1 cellular context compared by ENCODE assay signal in genomic region chr4:677431-678293, GRCh38.
TF ChIP-seq lines count a peak whose summit lies in the region.

No MANE protein-coding gene starts in this region.

TF ChIP-seq in HEK293, 187 proteins besides CTCF, POLR2A, EP300 and RAD21 (continued from another document):
- no peak for TF ChIP-seq TSHZ1 (tag by site-specific recombination; IDR thresholded peaks at IDR 0.05; ENCODE audit: borderline replicate concordance)
- no peak for TF ChIP-seq ZNF785 (tag by site-specific recombination; IDR thresholded peaks at IDR 0.05)
- TF ChIP-seq SALL2 (tag by site-specific recombination; IDR thresholded peaks at IDR 0.05; ENCODE audit: borderline replicate concordance): no peak
- TF ChIP-seq ZNF600 (tag by site-specific recombination; IDR thresholded peaks at IDR 0.05): peak; percentile 70
- TF ChIP-seq SCRT2 (tag by site-specific recombination; IDR thresholded peaks at IDR 0.05): no peak
- TF ChIP-seq ZIC2 (tag by site-specific recombination; IDR thresholded peaks at IDR 0.05): peak; percentile 41; the same call in 1 of the 2 replicates
- TF ChIP-seq ZBTB26 (tag by site-specific recombination; optimal IDR thresholded peaks at IDR 0.05): no peak
- peak; percentile 96 for TF ChIP-seq ZFHX2 (tag by site-specific recombination; conservative IDR thresholded peaks at IDR 0.05)
- TF ChIP-seq ZNF529 (tag by site-specific recombination; IDR thresholded peaks at IDR 0.05; ENCODE audit: insufficient replicate concordance): no peak
- TF ChIP-seq EGR2 (tag by site-specific recombination; IDR thresholded peaks at IDR 0.05; ENCODE audit: low read depth): peak; percentile 85
- no peak for TF ChIP-seq ZNF335 (tag by site-specific recombination; conservative IDR thresholded peaks at IDR 0.05)
- TF ChIP-seq ZNF701 (tag by site-specific recombination; IDR thresholded peaks at IDR 0.05): no peak
- no peak for TF ChIP-seq PRDM6 (tag by site-specific recombination; IDR thresholded peaks at IDR 0.05)
- TF ChIP-seq ZNF692 (tag by site-specific recombination; IDR thresholded peaks at IDR 0.05): no peak
- no peak for TF ChIP-seq ZNF596 (tag by site-specific recombination; IDR thresholded peaks at IDR 0.05)
- no peak for TF ChIP-seq ZBTB8A (tag by site-specific recombination; IDR thresholded peaks at IDR 0.05)
- peak; percentile 74 for TF ChIP-seq GLIS1 (tag by site-specific recombination; IDR thresholded peaks at IDR 0.05)
- no peak for TF ChIP-seq ZNF645 (tag by site-specific recombination; IDR thresholded peaks at IDR 0.05)
- no peak for TF ChIP-seq ZNF132 (tag by site-specific recombination; IDR thresholded peaks at IDR 0.05; ENCODE audit: borderline replicate concordance)
- no peak for TF ChIP-seq IKZF3 (tag by site-specific recombination; IDR thresholded peaks at IDR 0.05)
- no peak for TF ChIP-seq YY2 (tag by site-specific recombination; IDR thresholded peaks at IDR 0.05)
- TF ChIP-seq ZNF777 (tag by site-specific recombination; IDR thresholded peaks at IDR 0.05; ENCODE audit: borderline replicate concordance): no peak
- TF ChIP-seq ZNF560 (tag by site-specific recombination; IDR thresholded peaks at IDR 0.05; ENCODE audit: borderline replicate concordance): no peak
- peak; percentile 26; the same call in 1 of the 2 replicates for TF ChIP-seq KLF9 (tag by site-specific recombination; IDR thresholded peaks at IDR 0.05; ENCODE audit: low read depth)
- TF ChIP-seq ZNF747 (tag by site-specific recombination; IDR thresholded peaks at IDR 0.05): no peak
- no peak for TF ChIP-seq GLI2 (tag by site-specific recombination; IDR thresholded peaks at IDR 0.05; ENCODE audit: borderline replicate concordance, low read depth)
- no peak for TF ChIP-seq ZBTB10 (tag by site-specific recombination; IDR thresholded peaks at IDR 0.05)
- TF ChIP-seq ZNF239 (tag by site-specific recombination; IDR thresholded peaks at IDR 0.05): no peak
- TF ChIP-seq ZNF488 (tag by site-specific recombination; IDR thresholded peaks at IDR 0.05): no peak
- no peak for TF ChIP-seq ZNF433 (tag by site-specific recombination; IDR thresholded peaks at IDR 0.05; ENCODE audit: low read depth)
- no peak for TF ChIP-seq ZNF202 (tag by site-specific recombination; IDR thresholded peaks at IDR 0.05; ENCODE audit: borderline replicate concordance)
- TF ChIP-seq ZNF558 (tag by site-specific recombination; IDR thresholded peaks at IDR 0.05): no peak
- no peak for TF ChIP-seq KLF8 (tag by site-specific recombination; IDR thresholded peaks at IDR 0.05)
- TF ChIP-seq ZNF473 (tag by site-specific recombination; IDR thresholded peaks at IDR 0.05): no peak
- TF ChIP-seq ZNF221 (tag by site-specific recombination; IDR thresholded peaks at IDR 0.05; ENCODE audit: borderline replicate concordance): no peak
